In the genomic region with DNA sequence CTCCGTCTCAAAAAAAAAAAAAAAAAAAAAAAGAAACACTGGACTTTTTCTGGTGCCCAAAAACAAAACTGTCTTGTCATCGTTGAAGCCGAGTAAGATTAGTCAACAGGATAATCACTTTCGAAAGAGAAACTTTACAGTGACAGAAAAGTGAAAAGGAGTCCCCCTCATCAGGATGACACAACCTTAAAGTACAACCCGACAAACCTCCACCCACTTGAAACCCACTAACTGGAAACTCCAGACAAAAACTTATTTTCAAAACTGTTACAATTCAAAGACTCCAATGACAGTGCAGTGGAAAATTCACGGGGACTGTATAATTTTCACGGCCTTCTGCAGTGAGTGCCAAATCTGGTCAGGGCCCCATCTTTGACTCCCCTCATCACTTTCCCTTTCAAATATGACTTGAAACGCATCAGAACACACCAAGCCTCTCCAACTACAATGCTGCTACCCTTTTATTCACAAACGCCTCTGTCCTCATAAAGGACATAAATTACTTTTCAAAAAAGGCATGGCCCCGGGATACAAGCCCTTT, we compare ENCODE assay signal across 8 cellular contexts. TPM values are rescaled to one million over a fixed set of nuclear protein-coding genes. Genes with fewer than 3 reads are reported as not detected.
DNase-seq lines count a peak whose midpoint lies in the region; ATAC-seq and TF ChIP-seq lines count a peak whose summit lies in the region.

No MANE protein-coding gene starts in this region.

- H3K36me3 ChIP-seq in WERI-Rb-1 (no peaks in the 10 kb centered on the region), endocrine pancreas (ENCODE audit: control insufficient read depth, insufficient read depth, low read length) (no peaks in the 10 kb centered on the region), neural cell (ENCODE audit: insufficient read depth, low read length) (no peaks in the 10 kb centered on the region), upper lobe of right lung (no peaks in the 10 kb centered on the region)

- H3K4me3 ChIP-seq in AG04449 (ENCODE audit: low read depth, low read length) (peak overlapping the region; percentile 88), WERI-Rb-1 (ENCODE audit: low read depth, low read length) (peak overlapping the region; percentile 83), endocrine pancreas (ENCODE audit: control insufficient read depth, insufficient read depth, low read length) (peak overlapping the region; percentile 87), neural cell (ENCODE audit: low read length) (peak overlapping the region; percentile 96), upper lobe of right lung (peak overlapping the region; percentile 86)

- POLR2A ChIA-PET in AG04449 (lab: Yijun Ruan, JAX) = interaction anchor here (0.6 to 1.4 kb wide), 6 partner anchors 11 to 197 kb away, joined by 3 to 10 read pairs (median 3); a partner anchor contains a TSS

- no peaks in the 10 kb centered on the region for H3F3A ChIP-seq in neural cell (ENCODE audit: insufficient read depth, low read length, poor library complexity, severe bottlenecking)

- H3K27me3 ChIP-seq in WERI-Rb-1 (ENCODE audit: insufficient read depth, low read depth, severe bottlenecking) = no peaks in the 10 kb centered on the region
- H3K27me3 ChIP-seq in endocrine pancreas (ENCODE audit: control insufficient read depth, insufficient read depth, low read length) = no peaks in the 10 kb centered on the region
- no peaks in the 10 kb centered on the region for H3K27me3 ChIP-seq in neural cell (ENCODE audit: insufficient read depth, low read depth, low read length)
- no peaks in the 10 kb centered on the region for H3K27me3 ChIP-seq in upper lobe of right lung

- H3K27ac ChIP-seq in WERI-Rb-1 (no peak overlapping the region), neural cell (ENCODE audit: low read length) (peak overlapping the region; percentile 72), upper lobe of right lung (peak overlapping the region; percentile 91)

- DNase-seq in AG04449 (ENCODE audit: low read depth, low spot score) = no peak
- DNase-seq in GM19238 (ENCODE audit: insufficient read length, low spot score) = peak; percentile 63
- no peak for DNase-seq in WERI-Rb-1
- DNase-seq in upper lobe of right lung = no peak
- no peak for DNase-seq in D341Med (ENCODE audit: low spot score)

- H3K4me2 ChIP-seq in neural cell (ENCODE audit: low read length) = peak overlapping the region; percentile 91

- intact Hi-C loops in upper lobe of right lung (cut with DNase I) = no loop called here

- no peaks in the 10 kb centered on the region for H4K20me1 ChIP-seq in neural cell (ENCODE audit: insufficient read depth)

- H3K4me1 ChIP-seq in endocrine pancreas (ENCODE audit: control insufficient read depth, insufficient read depth, low read length) (no peaks in the 10 kb centered on the region), upper lobe of right lung (peaks cover 13% of the 10 kb centered on the region)

- peaks cover 40% of the 10 kb centered on the region for H3K79me2 ChIP-seq in neural cell (replicated peaks; ENCODE audit: insufficient read depth, low read length)

- peak; percentile 66 for ATAC-seq in HG03432 (IDR thresholded peaks at IDR 0.05; ENCODE audit: unreplicated experiment)
- ATAC-seq in upper lobe of right lung = peak; percentile 5

- no peak overlapping the region for H2AFZ ChIP-seq in neural cell (ENCODE audit: low read depth, low read length)

- no peaks in the 10 kb centered on the region for H3K9me2 ChIP-seq in neural cell (ENCODE audit: insufficient read depth, low read length)

- no peak for TF ChIP-seq RAD21 in neural cell (conservative IDR thresholded peaks at IDR 0.05)

- TF ChIP-seq EP300 in neural cell (conservative IDR thresholded peaks at IDR 0.05; ENCODE audit: poor library complexity, severe bottlenecking) = no peak

- no peaks in the 10 kb centered on the region for H3K9me3 ChIP-seq in WERI-Rb-1 (ENCODE audit: severe bottlenecking)
- no peaks in the 10 kb centered on the region for H3K9me3 ChIP-seq in endocrine pancreas (ENCODE audit: control insufficient read depth, low read length)
- no peaks in the 10 kb centered on the region for H3K9me3 ChIP-seq in neural cell (ENCODE audit: low read length)
- H3K9me3 ChIP-seq in upper lobe of right lung = no peaks in the 10 kb centered on the region

- no peak for TF ChIP-seq CTCF in AG04449 (IDR thresholded peaks at IDR 0.05; ENCODE audit: insufficient read depth, low read length, missing control alignments)
- TF ChIP-seq CTCF in WERI-Rb-1 (IDR thresholded peaks at IDR 0.05; ENCODE audit: low read depth, low read length) = no peak
- TF ChIP-seq CTCF in neural cell (IDR thresholded peaks at IDR 0.05; ENCODE audit: poor library complexity, severe bottlenecking) = no peak
- no peak for TF ChIP-seq CTCF in upper lobe of right lung (IDR thresholded peaks at IDR 0.05)

- peak overlapping the region; percentile 82 for H3K9ac ChIP-seq in endocrine pancreas (ENCODE audit: control insufficient read depth, insufficient read depth, low read length)
- H3K9ac ChIP-seq in neural cell (ENCODE audit: low read length) = peak overlapping the region; percentile 86

- CTCF ChIA-PET in AG04449 (lab: Yijun Ruan, JAX) = interaction anchor here (0.8 to 1.3 kb wide), 2 partner anchors 10 to 16 kb away, joined by 3 read pairs; no protein-coding TSS in a partner anchor

TF ChIP-seq in neural cell, 6 proteins besides CTCF, POLR2A, EP300 and RAD21:
- TF ChIP-seq TAF1 (IDR thresholded peaks at IDR 0.05; ENCODE audit: low read depth) (no peak), SMC3 (conservative IDR thresholded peaks at IDR 0.05; ENCODE audit: poor library complexity) (no peak), POLR2AphosphoS5 (IDR thresholded peaks at IDR 0.05) (no peak), EZH2 (IDR thresholded peaks at IDR 0.05; ENCODE audit: borderline replicate concordance, insufficient read depth, low read length, poor library complexity, severe bottlenecking) (no peak), MXI1 (conservative IDR thresholded peaks at IDR 0.05; ENCODE audit: poor library complexity, severe bottlenecking) (no peak)
- TF ChIP-seq, protein P1, sequence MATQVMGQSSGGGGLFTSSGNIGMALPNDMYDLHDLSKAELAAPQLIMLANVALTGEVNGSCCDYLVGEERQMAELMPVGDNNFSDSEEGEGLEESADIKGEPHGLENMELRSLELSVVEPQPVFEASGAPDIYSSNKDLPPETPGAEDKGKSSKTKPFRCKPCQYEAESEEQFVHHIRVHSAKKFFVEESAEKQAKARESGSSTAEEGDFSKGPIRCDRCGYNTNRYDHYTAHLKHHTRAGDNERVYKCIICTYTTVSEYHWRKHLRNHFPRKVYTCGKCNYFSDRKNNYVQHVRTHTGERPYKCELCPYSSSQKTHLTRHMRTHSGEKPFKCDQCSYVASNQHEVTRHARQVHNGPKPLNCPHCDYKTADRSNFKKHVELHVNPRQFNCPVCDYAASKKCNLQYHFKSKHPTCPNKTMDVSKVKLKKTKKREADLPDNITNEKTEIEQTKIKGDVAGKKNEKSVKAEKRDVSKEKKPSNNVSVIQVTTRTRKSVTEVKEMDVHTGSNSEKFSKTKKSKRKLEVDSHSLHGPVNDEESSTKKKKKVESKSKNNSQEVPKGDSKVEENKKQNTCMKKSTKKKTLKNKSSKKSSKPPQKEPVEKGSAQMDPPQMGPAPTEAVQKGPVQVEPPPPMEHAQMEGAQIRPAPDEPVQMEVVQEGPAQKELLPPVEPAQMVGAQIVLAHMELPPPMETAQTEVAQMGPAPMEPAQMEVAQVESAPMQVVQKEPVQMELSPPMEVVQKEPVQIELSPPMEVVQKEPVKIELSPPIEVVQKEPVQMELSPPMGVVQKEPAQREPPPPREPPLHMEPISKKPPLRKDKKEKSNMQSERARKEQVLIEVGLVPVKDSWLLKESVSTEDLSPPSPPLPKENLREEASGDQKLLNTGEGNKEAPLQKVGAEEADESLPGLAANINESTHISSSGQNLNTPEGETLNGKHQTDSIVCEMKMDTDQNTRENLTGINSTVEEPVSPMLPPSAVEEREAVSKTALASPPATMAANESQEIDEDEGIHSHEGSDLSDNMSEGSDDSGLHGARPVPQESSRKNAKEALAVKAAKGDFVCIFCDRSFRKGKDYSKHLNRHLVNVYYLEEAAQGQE (IDR thresholded peaks at IDR 0.05; ENCODE audit: borderline replicate concordance) = no peak

RNA-seq across cellular contexts. Expression of a gene that starts 1.2 kb away (rescaled TPM):
- 75.6 and 108 TPM in 2 replicates for polyA plus RNA-seq in neural cell
- polyA minus RNA-seq in neural cell = 174 and 191 TPM in 2 replicates
- 90.8 TPM for total RNA-seq in upper lobe of right lung

RNA-seq across cellular contexts. Expression of a gene that starts 50.5 kb away (rescaled TPM):
- 47.5 and 49.5 TPM in 2 replicates for polyA plus RNA-seq in neural cell
- 57.5 and 68.6 TPM in 2 replicates for polyA minus RNA-seq in neural cell
- 71.6 TPM for total RNA-seq in upper lobe of right lung
